8 cellular contexts compared by ENCODE assay signal in genomic region chr6:24720131-24720603, GRCh38. TPM values are rescaled to one million over a fixed set of nuclear protein-coding genes. Genes with fewer than 3 reads are reported as not detected.
DNase-seq lines count a peak whose midpoint lies in the region; ATAC-seq and TF ChIP-seq lines count a peak whose summit lies in the region.

No MANE protein-coding gene starts in this region.

- H3K9me2 ChIP-seq in DOHH2 (replicated peaks; ENCODE audit: control insufficient read depth, low read length) (no peaks in the 10 kb centered on the region), hepatocyte (replicated peaks; ENCODE audit: insufficient read depth) (no peaks in the 10 kb centered on the region)

- peaks cover 7% of the 10 kb centered on the region; the same call in 1 of the 2 replicates for H3F3A ChIP-seq in DOHH2 (ENCODE audit: control insufficient read depth, insufficient read depth)

- H3K27me3 ChIP-seq in DOHH2 (ENCODE audit: control insufficient read depth, low read length), result no peaks in the 10 kb centered on the region
- H3K27me3 ChIP-seq in hepatocyte, result no peaks in the 10 kb centered on the region

- no peaks in the 10 kb centered on the region for H3K27me3 Mint-ChIP-seq in T-helper 1 cell treated with Interleukin-12 subunit alpha and Interleukin-12 subunit beta and Interleukin-4 antibody, amounts not matched to agents 30 μg/mL and 1 μg/mL, for 36 hours (ENCODE audit: low read depth)

- no peaks in the 10 kb centered on the region for H3K9me3 Mint-ChIP-seq in T-helper 1 cell treated with Interleukin-12 subunit alpha and Interleukin-12 subunit beta and Interleukin-4 antibody, amounts not matched to agents 30 μg/mL and 1 μg/mL, for 36 hours

- DNase-seq in hepatocyte (ENCODE audit: low spot score) (peak; percentile 74), skeletal muscle cell (ENCODE audit: low read depth) (no peak)

- peaks cover 55% of the 10 kb centered on the region for H3K79me2 ChIP-seq in DOHH2 (ENCODE audit: control insufficient read depth, low read length)
- peaks cover 53% of the 10 kb centered on the region for H3K79me2 ChIP-seq in hepatocyte

- H4K20me1 ChIP-seq in DOHH2 (ENCODE audit: control insufficient read depth, insufficient read depth, low read depth, low read length), result peaks cover 22% of the 10 kb centered on the region
- peaks cover 41% of the 10 kb centered on the region for H4K20me1 ChIP-seq in hepatocyte (ENCODE audit: insufficient read depth, poor library complexity, severe bottlenecking)

- ATAC-seq in HG03354 (IDR thresholded peaks at IDR 0.05; ENCODE audit: poor library complexity, severe bottlenecking, unreplicated experiment) (peak; percentile 17), HG03342 (IDR thresholded peaks at IDR 0.05; ENCODE audit: unreplicated experiment) (no peak), GM21367 (IDR thresholded peaks at IDR 0.05; ENCODE audit: unreplicated experiment) (no peak)

- H3K27ac ChIP-seq in DOHH2 (ENCODE audit: low read depth, low read length) (peak overlapping the region; percentile 82), angular gyrus (ENCODE audit: low read depth, low read length) (peak overlapping the region; percentile 99), hepatocyte (peak overlapping the region; percentile 98)

- TF ChIP-seq CTCF in DOHH2 (IDR thresholded peaks at IDR 0.05; ENCODE audit: low read depth, low read length, poor library complexity, severe bottlenecking) (peak; percentile 21), hepatocyte (IDR thresholded peaks at IDR 0.05; ENCODE audit: poor library complexity) (peak; percentile 3)

- H3K36me3 Mint-ChIP-seq in T-helper 1 cell treated with Interleukin-12 subunit alpha and Interleukin-12 subunit beta and Interleukin-4 antibody, amounts not matched to agents 30 μg/mL and 1 μg/mL, for 36 hours (ENCODE audit: low read depth), result peaks cover 35% of the 10 kb centered on the region

- H2AFZ ChIP-seq in hepatocyte, result peak overlapping the region; percentile 19

- H3K4me3 Mint-ChIP-seq in T-helper 1 cell treated with Interleukin-12 subunit alpha and Interleukin-12 subunit beta and Interleukin-4 antibody, amounts not matched to agents 30 μg/mL and 1 μg/mL, for 36 hours, result peak overlapping the region; percentile 97

- H3K4me3 ChIP-seq in DOHH2 (ENCODE audit: low read length) (peak overlapping the region; percentile 94), hepatocyte (peak overlapping the region; percentile 66), skeletal muscle cell (ENCODE audit: low read depth, low read length) (peak overlapping the region; percentile 99)

- peak overlapping the region; percentile 99 for H3K27ac Mint-ChIP-seq in T-helper 1 cell treated with Interleukin-12 subunit alpha and Interleukin-12 subunit beta and Interleukin-4 antibody, amounts not matched to agents 30 μg/mL and 1 μg/mL, for 36 hours

- under 1% methylated on average over 18 of the region's 39 CpGs for WGBS in hepatocyte (ENCODE audit: low lambda C conversion rate, missing lambda C conversion rate)

- H3K9me3 ChIP-seq in DOHH2 (ENCODE audit: control insufficient read depth, insufficient read depth, low read length), result no peaks in the 10 kb centered on the region
- no peaks in the 10 kb centered on the region for H3K9me3 ChIP-seq in hepatocyte (ENCODE audit: low read depth)

- peaks cover 34% of the 10 kb centered on the region for H3K4me1 Mint-ChIP-seq in T-helper 1 cell treated with Interleukin-12 subunit alpha and Interleukin-12 subunit beta and Interleukin-4 antibody, amounts not matched to agents 30 μg/mL and 1 μg/mL, for 36 hours (ENCODE audit: low read depth)

- peaks cover 51% of the 10 kb centered on the region for H3K36me3 ChIP-seq in DOHH2 (ENCODE audit: control insufficient read depth, low read length)
- H3K36me3 ChIP-seq in hepatocyte (replicated peaks; ENCODE audit: insufficient read depth, low read depth), result no peaks in the 10 kb centered on the region

- H3K4me1 ChIP-seq in DOHH2 (ENCODE audit: control insufficient read depth, low read length) (peaks cover 52% of the 10 kb centered on the region), hepatocyte (ENCODE audit: insufficient read depth) (peaks cover 6% of the 10 kb centered on the region)

- peak overlapping the region; percentile 86 for H3K4me2 ChIP-seq in DOHH2 (ENCODE audit: low read length)
- peak overlapping the region; percentile 90 for H3K4me2 ChIP-seq in hepatocyte

RNA-seq across cellular contexts. Expression of gene C6orf62, which starts 1.2 kb away (rescaled TPM):
- total RNA-seq in hepatocyte, result 64.1 and 72.1 TPM in 2 replicates
- polyA plus RNA-seq in hepatocyte, result 27.2 and 29.6 TPM in 2 replicates

RNA-seq across cellular contexts. Expression of gene ACOT13, which starts 53.3 kb away (rescaled TPM):
- total RNA-seq in hepatocyte, result 19.7 and 30.1 TPM in 2 replicates
- 52.5 and 61.6 TPM in 2 replicates for polyA plus RNA-seq in hepatocyte

RNA-seq across cellular contexts. Expression of gene TDP2, which starts 53.5 kb away (rescaled TPM):
- 106 and 117 TPM in 2 replicates for total RNA-seq in hepatocyte
- 58.3 and 75.5 TPM in 2 replicates for polyA plus RNA-seq in hepatocyte

RNA-seq across cellular contexts. Expression of gene GMNN, which starts 54.6 kb away (rescaled TPM):
- total RNA-seq in hepatocyte, result 66.8 and 73.1 TPM in 2 replicates
- 65.3 and 76.3 TPM in 2 replicates for polyA plus RNA-seq in hepatocyte
